In the genomic region with DNA sequence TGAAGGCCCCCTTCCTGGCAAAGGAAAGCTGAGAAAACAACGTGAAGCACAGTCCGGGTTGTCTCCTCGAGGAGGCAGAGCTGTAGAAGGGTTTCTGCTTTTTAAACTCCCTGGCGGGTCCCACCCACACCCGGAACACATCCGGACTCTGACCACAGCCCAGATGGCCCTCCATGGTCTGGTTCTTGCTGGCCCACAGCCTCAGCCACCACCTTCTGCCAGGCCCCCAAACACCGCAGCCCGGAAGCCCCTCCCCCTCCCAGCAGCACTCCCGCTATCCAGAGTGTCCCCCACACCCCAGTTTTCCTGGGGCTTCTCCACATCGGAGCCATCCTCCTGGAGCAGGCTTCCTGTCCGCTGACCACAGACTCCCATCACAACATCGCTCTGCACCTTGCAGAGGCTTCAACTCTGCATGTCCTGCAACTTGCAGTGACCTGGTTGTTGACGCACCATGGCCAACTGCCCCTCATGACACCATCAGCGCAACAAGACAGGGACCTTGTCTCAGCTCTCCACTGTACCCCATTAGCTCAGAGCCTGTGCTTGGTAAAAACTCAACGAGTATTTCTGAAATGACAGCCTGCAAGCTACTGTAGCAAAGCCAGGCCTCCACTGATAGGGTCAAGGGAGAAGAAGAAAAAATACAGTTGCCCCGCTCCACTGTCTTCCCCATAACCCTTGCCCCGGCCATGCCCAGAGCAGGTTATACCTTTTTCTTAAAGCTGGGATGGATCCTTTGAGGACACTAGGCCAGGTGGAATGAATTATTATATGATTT, we compare ENCODE assay signal across 13 cellular contexts.
DNase-seq lines count a peak whose midpoint lies in the region; ATAC-seq and FAIRE-seq lines count a peak whose summit lies in the region.
"Had no signal": no experiment of that assay in that cellular context is flagged by ENCODE, and none has a peak within 500 bp of the region (broad histone marks: within the 10 kb centered on the region; RNA-seq: fewer than 3 reads in every experiment).

No MANE protein-coding gene starts in this region.

- CTCF ChIA-PET in activated naive CD4-positive, alpha-beta T cell treated with anti-CD3 and anti-CD28 coated beads, Interleukin-2, amount 10 ng/mL, durations not matched to agents 7 days and 5 days (lab: Charles Lee), result interaction anchor here (1.0 to 2.0 kb wide), 2 partner anchors 12 to 23 kb away, joined by 3 to 4 read pairs; no protein-coding TSS in a partner anchor

- no peak overlapping the region for H3K4me3 Mint-ChIP-seq in activated naive CD4-positive, alpha-beta T cell treated with anti-CD3 and anti-CD28 coated beads, Interleukin-2, amount 10 ng/mL, durations not matched to agents 7 days and 5 days

- H3K36me3 Mint-ChIP-seq in activated naive CD4-positive, alpha-beta T cell treated with anti-CD3 and anti-CD28 coated beads, Interleukin-2, amount 10 ng/mL, durations not matched to agents 7 days and 5 days, result no peaks in the 10 kb centered on the region

- FAIRE-seq in RCC 7860 (lab: Jason Lieb, UNC), result no peak

- peaks cover 6% of the 10 kb centered on the region for H3K27me3 Mint-ChIP-seq in activated naive CD4-positive, alpha-beta T cell treated with anti-CD3 and anti-CD28 coated beads, Interleukin-2, amount 10 ng/mL, durations not matched to agents 7 days and 5 days

- no peak overlapping the region for H3K27ac Mint-ChIP-seq in activated naive CD4-positive, alpha-beta T cell treated with anti-CD3 and anti-CD28 coated beads, Interleukin-2, amount 10 ng/mL, durations not matched to agents 7 days and 5 days

- no peaks in the 10 kb centered on the region for H3K4me1 Mint-ChIP-seq in activated naive CD4-positive, alpha-beta T cell treated with anti-CD3 and anti-CD28 coated beads, Interleukin-2, amount 10 ng/mL, durations not matched to agents 7 days and 5 days

- ATAC-seq in GM18511 (IDR thresholded peaks at IDR 0.05; ENCODE audit: unreplicated experiment) (peak; percentile 89), GM21447 (IDR thresholded peaks at IDR 0.05; ENCODE audit: unreplicated experiment) (peak; percentile 91), HG03378 (IDR thresholded peaks at IDR 0.05; ENCODE audit: unreplicated experiment) (peak; percentile 65)

- H3K9me3 Mint-ChIP-seq in activated naive CD4-positive, alpha-beta T cell treated with anti-CD3 and anti-CD28 coated beads, Interleukin-2, amount 10 ng/mL, durations not matched to agents 7 days and 5 days, result no peaks in the 10 kb centered on the region

- DNase-seq in mesenteric fat pad (ENCODE audit: low spot score), result peak; percentile 67
- DNase-seq in RCC 7860 (ENCODE audit: low spot score), result no peak
- DNase-seq in activated naive CD4-positive, alpha-beta T cell treated with anti-CD3 and anti-CD28 coated beads, Interleukin-2, amount 10 ng/mL, durations not matched to agents 7 days and 5 days, result no peak
- DNase-seq in NK-92 (lab: John Stamatoyannopoulos, UW; ENCODE audit: unreplicated experiment), result no peak
- no peak for DNase-seq in AG20443 (ENCODE audit: low spot score)
- DNase-seq: COR-L47, esophagus squamous epithelium, islet precursor cell, NCI-H774, nucleus accumbens had no signal
